In the genomic region with DNA sequence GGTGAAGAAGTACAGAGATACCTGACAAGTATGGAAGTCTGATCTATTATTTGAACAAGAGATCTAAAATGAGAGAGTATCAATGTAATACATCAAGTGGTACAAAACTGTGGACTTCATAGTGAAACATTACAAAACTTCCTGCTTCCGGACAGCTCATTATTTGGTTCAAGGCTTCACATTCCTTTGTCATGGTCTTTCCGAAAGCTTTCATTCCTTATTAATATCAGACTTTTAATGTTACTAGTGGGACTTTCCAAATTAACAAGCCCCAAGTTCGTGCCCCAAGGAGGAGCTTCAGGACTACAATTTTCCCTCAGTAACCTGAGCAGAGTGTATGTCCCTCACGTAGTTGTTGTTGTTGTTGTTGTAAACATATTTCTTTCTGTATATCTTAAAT, we compare ENCODE assay signal across 8 cellular contexts. TPM values are rescaled to one million over a fixed set of nuclear protein-coding genes. Genes with fewer than 3 reads are reported as not detected.
DNase-seq lines count a peak whose midpoint lies in the region; ATAC-seq and TF ChIP-seq lines count a peak whose summit lies in the region.

No MANE protein-coding gene starts in this region.

- peaks cover 41% of the 10 kb centered on the region for H4K20me1 ChIP-seq in SK-N-SH (ENCODE audit: insufficient read depth)

- WGBS in SK-N-SH (ENCODE audit: low lambda C conversion rate): 0% methylated on average over 4 of the region's 4 CpGs

- H3K9me3 ChIP-seq in SK-N-SH: no peaks in the 10 kb centered on the region
- no peaks in the 10 kb centered on the region for H3K9me3 ChIP-seq in neutrophil

- peak; percentile 67 for DNase-seq in activated CD4-positive, alpha-beta T cell treated with anti-CD3 and anti-CD28 coated beads, Interleukin-2, amount 10 ng/mL, durations not matched to agents 24 days and 14 days
- no peak for DNase-seq in activated CD4-positive, alpha-beta T cell treated with anti-CD3 and anti-CD28 coated beads for 4 hours
- no peak for DNase-seq in SK-N-SH
- no peak for DNase-seq in epithelial cell of prostate (ENCODE audit: low read depth, low spot score)
- DNase-seq in DMS114 treated with DMSO at 0.1 percent for 48 hours (lab: John Stamatoyannopoulos, UW; ENCODE audit: unreplicated experiment): no peak
- DNase-seq in putamen (ENCODE audit: low spot score): no peak

- H3K36me3 ChIP-seq in SK-N-SH (replicated peaks in 1 of 2; ENCODE audit: control insufficient read depth in 1 of 2, insufficient read depth in 2 of 2, low read length in 1 of 2): peaks cover 16 to 26% of the 10 kb centered on the region in 2 experiments
- no peaks in the 10 kb centered on the region for H3K36me3 ChIP-seq in neutrophil

- H3K36me3 Mint-ChIP-seq in activated CD4-positive, alpha-beta T cell treated with anti-CD3 and anti-CD28 coated beads, Interleukin-2, amount 10 ng/mL, durations not matched to agents 24 days and 14 days (ENCODE audit: low read depth): peaks cover 17% of the 10 kb centered on the region

- H2AFZ ChIP-seq in SK-N-SH (ENCODE audit: low read depth): no peak overlapping the region

- H3K9me2 ChIP-seq in SK-N-SH: no peaks in the 10 kb centered on the region

- H3K4me1 Mint-ChIP-seq in activated CD4-positive, alpha-beta T cell treated with anti-CD3 and anti-CD28 coated beads, Interleukin-2, amount 10 ng/mL, durations not matched to agents 24 days and 14 days: peaks cover 36% of the 10 kb centered on the region

- CTCF ChIA-PET in SK-N-SH (lab: Yijun Ruan, JAX): interaction anchor here (0.6 to 2.2 kb wide), 4 partner anchors 23 to 1048 kb away, joined by 3 to 6 read pairs (median 4); no protein-coding TSS in a partner anchor

- TF ChIP-seq CTCF in SK-N-SH (IDR thresholded peaks at IDR 0.05) (no peak), neutrophil (IDR thresholded peaks at IDR 0.05) (no peak)

- peaks cover 39% of the 10 kb centered on the region for H3F3A ChIP-seq in SK-N-SH (replicated peaks; ENCODE audit: insufficient read depth)

- peak overlapping the region; percentile 99 for H3K9ac ChIP-seq in SK-N-SH

- H3K79me2 ChIP-seq in SK-N-SH (ENCODE audit: insufficient read depth): peaks cover 62% of the 10 kb centered on the region

- no peaks in the 10 kb centered on the region for H3K27me3 Mint-ChIP-seq in activated CD4-positive, alpha-beta T cell treated with anti-CD3 and anti-CD28 coated beads, Interleukin-2, amount 10 ng/mL, durations not matched to agents 24 days and 14 days

- H3K27ac ChIP-seq in SK-N-SH (ENCODE audit: low read depth in 2 of 2, low read length in 1 of 2) (peak overlapping the region; percentile 93), epithelial cell of prostate (peak overlapping the region; percentile 96), neutrophil (peak overlapping the region; percentile 94)

- peak overlapping the region; percentile 93 for H3K4me2 ChIP-seq in SK-N-SH

- H3K4me3 ChIP-seq in SK-N-SH (ENCODE audit: low read depth in 2 of 2, low read length in 1 of 2): peak overlapping the region; percentile 95 to 97
- H3K4me3 ChIP-seq in neutrophil (ENCODE audit: low read depth in 1 of 2, low read length in 1 of 2): peak overlapping the region; percentile 73 to 89

- POLR2A ChIA-PET in SK-N-SH (lab: Yijun Ruan, JAX): no interaction called here

- TF ChIP-seq RAD21 in SK-N-SH (IDR thresholded peaks at IDR 0.05; ENCODE audit: low read length): no peak

- no peaks in the 10 kb centered on the region for H3K9me3 Mint-ChIP-seq in activated CD4-positive, alpha-beta T cell treated with anti-CD3 and anti-CD28 coated beads, Interleukin-2, amount 10 ng/mL, durations not matched to agents 24 days and 14 days

- H3K4me3 Mint-ChIP-seq in activated CD4-positive, alpha-beta T cell treated with anti-CD3 and anti-CD28 coated beads, Interleukin-2, amount 10 ng/mL, durations not matched to agents 24 days and 14 days: peak overlapping the region; percentile 96

- no peak for TF ChIP-seq EP300 in SK-N-SH (IDR thresholded peaks at IDR 0.05; ENCODE audit: borderline replicate concordance in 1 of 2, low read depth in 1 of 2, low read length in 1 of 2)

- peaks cover 23 to 24% of the 10 kb centered on the region in 2 experiments for H3K4me1 ChIP-seq in SK-N-SH (ENCODE audit: control insufficient read depth in 1 of 2, insufficient read depth in 2 of 2, low read depth in 1 of 2, low read length in 1 of 2)
- H3K4me1 ChIP-seq in neutrophil (ENCODE audit: control insufficient read depth in 1 of 2, insufficient read depth in 1 of 2, low read depth in 1 of 2, low read length in 1 of 2): peaks cover 29 to 47% of the 10 kb centered on the region in 2 experiments

- H3K27me3 ChIP-seq in SK-N-SH (ENCODE audit: insufficient read depth): no peaks in the 10 kb centered on the region
- no peaks in the 10 kb centered on the region for H3K27me3 ChIP-seq in neutrophil

- no peak for ATAC-seq in HG03442 (IDR thresholded peaks at IDR 0.05; ENCODE audit: unreplicated experiment)

- intact Hi-C loops in activated CD4-positive, alpha-beta T cell treated with anti-CD3 and anti-CD28 coated beads, Interleukin-2, amount 10 ng/mL, durations not matched to agents 24 days and 14 days (cut with micrococcal nuclease): loop anchor here (1.0 to 10.0 kb wide), 7 partner anchors 66 to 1351 kb away; a partner anchor contains a TSS

- H3K27ac Mint-ChIP-seq in activated CD4-positive, alpha-beta T cell treated with anti-CD3 and anti-CD28 coated beads, Interleukin-2, amount 10 ng/mL, durations not matched to agents 24 days and 14 days: peak overlapping the region; percentile 92

TF ChIP-seq in SK-N-SH, 30 proteins besides CTCF, POLR2A, EP300 and RAD21:
- TF ChIP-seq, protein P1, sequence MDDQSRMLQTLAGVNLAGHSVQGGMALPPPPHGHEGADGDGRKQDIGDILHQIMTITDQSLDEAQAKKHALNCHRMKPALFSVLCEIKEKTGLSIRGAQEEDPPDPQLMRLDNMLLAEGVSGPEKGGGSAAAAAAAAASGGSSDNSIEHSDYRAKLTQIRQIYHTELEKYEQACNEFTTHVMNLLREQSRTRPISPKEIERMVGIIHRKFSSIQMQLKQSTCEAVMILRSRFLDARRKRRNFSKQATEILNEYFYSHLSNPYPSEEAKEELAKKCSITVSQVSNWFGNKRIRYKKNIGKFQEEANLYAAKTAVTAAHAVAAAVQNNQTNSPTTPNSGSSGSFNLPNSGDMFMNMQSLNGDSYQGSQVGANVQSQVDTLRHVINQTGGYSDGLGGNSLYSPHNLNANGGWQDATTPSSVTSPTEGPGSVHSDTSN (IDR thresholded peaks at IDR 0.05): peak; percentile 79
- TF ChIP-seq, protein P2, sequence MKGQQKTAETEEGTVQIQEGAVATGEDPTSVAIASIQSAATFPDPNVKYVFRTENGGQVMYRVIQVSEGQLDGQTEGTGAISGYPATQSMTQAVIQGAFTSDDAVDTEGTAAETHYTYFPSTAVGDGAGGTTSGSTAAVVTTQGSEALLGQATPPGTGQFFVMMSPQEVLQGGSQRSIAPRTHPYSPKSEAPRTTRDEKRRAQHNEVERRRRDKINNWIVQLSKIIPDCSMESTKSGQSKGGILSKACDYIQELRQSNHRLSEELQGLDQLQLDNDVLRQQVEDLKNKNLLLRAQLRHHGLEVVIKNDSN (IDR thresholded peaks at IDR 0.05; ENCODE audit: borderline replicate concordance, low read depth): no peak
- TF ChIP-seq, protein P3, sequence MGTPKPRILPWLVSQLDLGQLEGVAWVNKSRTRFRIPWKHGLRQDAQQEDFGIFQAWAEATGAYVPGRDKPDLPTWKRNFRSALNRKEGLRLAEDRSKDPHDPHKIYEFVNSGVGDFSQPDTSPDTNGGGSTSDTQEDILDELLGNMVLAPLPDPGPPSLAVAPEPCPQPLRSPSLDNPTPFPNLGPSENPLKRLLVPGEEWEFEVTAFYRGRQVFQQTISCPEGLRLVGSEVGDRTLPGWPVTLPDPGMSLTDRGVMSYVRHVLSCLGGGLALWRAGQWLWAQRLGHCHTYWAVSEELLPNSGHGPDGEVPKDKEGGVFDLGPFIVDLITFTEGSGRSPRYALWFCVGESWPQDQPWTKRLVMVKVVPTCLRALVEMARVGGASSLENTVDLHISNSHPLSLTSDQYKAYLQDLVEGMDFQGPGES (IDR thresholded peaks at IDR 0.05; ENCODE audit: low read depth, low read length): no peak
- TF ChIP-seq JUND (IDR thresholded peaks at IDR 0.05) (0 out of 2 replicates have a peak, but pooled peaks have one; percentile 30), TCF12 (IDR thresholded peaks at IDR 0.05) (peak; percentile 23; the same call in 1 of the 2 replicates), FOSL2 (IDR thresholded peaks at IDR 0.05; ENCODE audit: borderline replicate concordance, low read depth) (peak; percentile 7; the same call in 1 of the 2 replicates)
- TF ChIP-seq, protein P4, sequence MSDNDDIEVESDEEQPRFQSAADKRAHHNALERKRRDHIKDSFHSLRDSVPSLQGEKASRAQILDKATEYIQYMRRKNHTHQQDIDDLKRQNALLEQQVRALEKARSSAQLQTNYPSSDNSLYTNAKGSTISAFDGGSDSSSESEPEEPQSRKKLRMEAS (IDR thresholded peaks at IDR 0.05; ENCODE audit: low read depth): no peak
TF ChIP-seq in SK-N-SH: peak in this region for 4.

RNA-seq across cellular contexts. Expression of a gene that starts 1.2 kb away (rescaled TPM):
- 20.0 and 23.8 TPM in 2 replicates for total RNA-seq in activated CD4-positive, alpha-beta T cell treated with anti-CD3 and anti-CD28 coated beads, Interleukin-2, amount 10 ng/mL, durations not matched to agents 24 days and 14 days
- 24.1 and 26.8 TPM in 2 replicates for polyA plus RNA-seq in SK-N-SH (2012; rRNA removed)
- 26.7 and 33.2 TPM in 2 replicates for polyA plus RNA-seq in SK-N-SH (2012; cell fraction: cytosol; rRNA removed)
- polyA plus RNA-seq in SK-N-SH (2012; cell fraction: nucleus; rRNA removed): 14.1 and 14.5 TPM in 2 replicates

RNA-seq across cellular contexts. Expression of a gene that starts 36.7 kb away (rescaled TPM):
- total RNA-seq in activated CD4-positive, alpha-beta T cell treated with anti-CD3 and anti-CD28 coated beads, Interleukin-2, amount 10 ng/mL, durations not matched to agents 24 days and 14 days: not detected in 2 replicates
- polyA plus RNA-seq in SK-N-SH (2012; rRNA removed): 0.02 and 0.41 TPM in 2 replicates
- 0.21 TPM in 1 of 2 replicates, not detected in the other for polyA plus RNA-seq in SK-N-SH (2012; cell fraction: cytosol; rRNA removed)
- polyA plus RNA-seq in SK-N-SH (2012; cell fraction: nucleus; rRNA removed): 0.06 TPM in 1 of 2 replicates, not detected in the other
